Comparison of ENCODE assay signal across 14 cellular contexts in genomic region chr9:95030920-95031662, GRCh38.
A peak's percentile ranks its signal among the peaks of the same experiment; 100 is the strongest.
DNase-seq lines count a peak whose midpoint lies in the region; ATAC-seq and TF ChIP-seq lines count a peak whose summit lies in the region.
"Had no signal": no experiment of that assay in that cellular context is flagged by ENCODE, and none has a peak within 500 bp of the region (broad histone marks: within the 10 kb centered on the region; RNA-seq: fewer than 3 reads in every experiment).

No MANE protein-coding gene starts in this region.

- H3K9me3 ChIP-seq in heart left ventricle: no peaks in the 10 kb centered on the region
- no peaks in the 10 kb centered on the region for H3K9me3 ChIP-seq in esophagus squamous epithelium
- no peaks in the 10 kb centered on the region for H3K9me3 ChIP-seq in parathyroid adenoma (ENCODE audit: control insufficient read depth, low read length)
- no peaks in the 10 kb centered on the region for H3K9me3 ChIP-seq in vagina

- 50 to 59% (median 57%) methylated on average over 11 of the region's 11 CpGs for WGBS in heart left ventricle, 4 donors
- 25 to 42% methylated on average over 11 of the region's 11 CpGs for WGBS in esophagus squamous epithelium, 2 donors

- peak overlapping the region; percentile 38 for H3K4me2 ChIP-seq in parathyroid adenoma (ENCODE audit: low read length)

- in situ Hi-C loops in ACHN (cut with HindIII; ENCODE audit: low pct_ligation_motif_present, low pct_unique_long_range_greater_than_20kb, low sequenced_read_pairs): no loop called here

- H3K27me3 ChIP-seq in heart left ventricle (no peaks in the 10 kb centered on the region), esophagus squamous epithelium (no peaks in the 10 kb centered on the region), parathyroid adenoma (ENCODE audit: control insufficient read depth, insufficient read depth, low read length) (no peaks in the 10 kb centered on the region), vagina (no peaks in the 10 kb centered on the region)

- no peak for DNase-seq in heart left ventricle
- DNase-seq in cardiac septum (ENCODE audit: low spot score): no peak
- no peak for DNase-seq in esophagus squamous epithelium (lab: John Stamatoyannopoulos, UW)
- DNase-seq in vagina (ENCODE audit: extremely low spot score in 2 of 2): no peak
- no peak for DNase-seq in ACHN
- no peak for DNase-seq in NCI-H526 (lab: John Stamatoyannopoulos, UW)
- DNase-seq in kidney glomerular epithelial cell (lab: John Stamatoyannopoulos, UW): no peak
- DNase-seq: activated CD4-positive, alpha-beta T cell treated with anti-CD3 and anti-CD28 coated beads, Interleukin-2, amount 10 ng/mL, durations not matched to agents 7 days and 5 days; NCI-H2171; T-helper 1 cell; trophoblast cell had no signal

- TF ChIP-seq CTCF in heart left ventricle (IDR thresholded peaks at IDR 0.05) (no peak), esophagus squamous epithelium (IDR thresholded peaks at IDR 0.05) (no peak), parathyroid adenoma (IDR thresholded peaks at IDR 0.05) (no peak), vagina (IDR thresholded peaks at IDR 0.05) (no peak)

- H3K79me2 ChIP-seq in parathyroid adenoma: peaks cover 34% of the 10 kb centered on the region

- H3K4me3 ChIP-seq in heart left ventricle (peak overlapping the region in 1 of 12 donors; percentile 10), esophagus squamous epithelium (peak overlapping the region in 1 of 4 donors; percentile 20), parathyroid adenoma (ENCODE audit: low read depth, low read length) (peak overlapping the region; percentile 21), vagina (no peak overlapping the region)

- peaks cover 0 to 64% (median 12%) of the 10 kb centered on the region in 9 donors for H3K36me3 ChIP-seq in heart left ventricle
- H3K36me3 ChIP-seq in esophagus squamous epithelium: peaks cover 0 to 26% (median 0%) of the 10 kb centered on the region in 3 donors
- no peaks in the 10 kb centered on the region for H3K36me3 ChIP-seq in parathyroid adenoma (ENCODE audit: control insufficient read depth, insufficient read depth, low read length)
- H3K36me3 ChIP-seq in vagina: no peaks in the 10 kb centered on the region

- H3K4me1 ChIP-seq in heart left ventricle (peaks cover 0 to 99% (median 83%) of the 10 kb centered on the region in 12 donors), esophagus squamous epithelium (peaks cover 33 to 100% (median 78%) of the 10 kb centered on the region in 3 donors), parathyroid adenoma (peaks cover 33% of the 10 kb centered on the region), vagina (peaks cover 87% of the 10 kb centered on the region)

- H3K27ac ChIP-seq in heart left ventricle (peak overlapping the region in 11 of 12 donors; percentile 2 to 99 (median 57)), esophagus squamous epithelium (peak overlapping the region; percentile 75 to 99 (median 88)), parathyroid adenoma (peak overlapping the region; percentile 60), vagina (peak overlapping the region; percentile 45)

- H2AFZ ChIP-seq in parathyroid adenoma: no peak overlapping the region

- H3K9ac ChIP-seq in parathyroid adenoma: no peak overlapping the region

- TF ChIP-seq POLR2A in heart left ventricle (IDR thresholded peaks at IDR 0.05): no peak
- no peak for TF ChIP-seq POLR2A in esophagus squamous epithelium (IDR thresholded peaks at IDR 0.05)
- no peak for TF ChIP-seq POLR2A in vagina (IDR thresholded peaks at IDR 0.05)

- ATAC-seq in heart left ventricle: no peak
- ATAC-seq: activated T-helper 17 cell treated with anti-CD3 and anti-CD28 coated beads, Interleukin-2, amount 50 U/mL, for 72 hours; sciatic nerve had no signal

- intact Hi-C loops in heart left ventricle (cut with DNase I): no loop called here
- intact Hi-C loops in cardiac septum (cut with DNase I): no loop called here
- intact Hi-C loops in esophagus squamous epithelium (cut with DNase I): no loop called here
- intact Hi-C loops in vagina (cut with DNase I): no loop called here
